ENCODE assay signal across 1 cellular context in the genomic region with DNA sequence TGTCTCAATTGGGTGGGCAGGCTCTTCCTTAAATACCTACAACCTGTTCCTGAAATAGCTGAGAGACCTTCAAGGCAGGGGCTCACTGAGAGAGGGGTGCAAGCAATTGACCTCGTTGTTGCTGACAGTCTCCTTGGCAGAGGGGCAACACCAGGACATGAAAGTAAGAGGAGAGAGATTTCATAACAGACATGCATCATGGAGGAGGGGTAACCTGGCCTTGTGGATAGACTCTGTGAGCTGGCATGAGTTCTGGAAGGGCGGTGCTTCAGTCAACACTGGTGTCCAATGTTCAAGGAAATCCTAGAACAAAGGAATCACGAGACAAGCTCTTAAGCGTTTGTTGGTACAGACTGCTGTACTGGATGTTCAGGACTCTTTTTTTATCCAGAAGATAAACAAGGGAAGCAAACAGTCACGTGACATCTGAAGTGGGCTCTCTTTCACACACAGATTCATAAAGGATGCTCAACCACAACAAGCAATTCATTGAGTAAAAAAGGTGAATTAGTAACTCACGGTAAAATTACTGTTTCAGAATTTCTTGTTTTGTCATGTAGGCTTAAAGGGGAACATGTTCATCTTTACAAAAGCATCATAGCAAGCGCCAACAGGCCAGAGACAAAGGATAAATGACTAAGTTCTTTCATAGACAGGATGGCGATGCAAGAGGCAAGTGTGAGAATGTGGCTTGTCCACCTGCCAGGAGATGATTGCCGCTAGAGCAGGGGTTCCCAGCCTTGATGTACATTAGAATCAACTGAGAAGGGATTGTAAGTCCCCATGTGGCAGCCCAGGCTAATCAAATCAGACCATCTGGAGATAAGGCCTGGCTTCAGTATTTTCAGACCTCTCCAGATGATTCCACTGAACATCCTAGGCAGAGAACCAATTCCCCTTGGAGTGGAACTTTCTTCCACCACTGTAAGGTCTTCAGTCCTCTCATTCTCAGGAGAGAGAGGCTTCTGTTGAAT.
TF ChIP-seq lines count a peak whose summit lies in the region.

No MANE protein-coding gene starts in this region.

TF ChIP-seq in HepG2, 621 proteins besides CTCF, POLR2A, EP300 and RAD21 (continued from another document and continues in another):
- TF ChIP-seq ZNF678 (CRISPR knock-in tag; IDR thresholded peaks at IDR 0.05) = no peak
- peak; percentile 94 for TF ChIP-seq GFI1 (CRISPR knock-in tag; IDR thresholded peaks at IDR 0.05; ENCODE audit: borderline replicate concordance)
- TF ChIP-seq, protein P1, sequence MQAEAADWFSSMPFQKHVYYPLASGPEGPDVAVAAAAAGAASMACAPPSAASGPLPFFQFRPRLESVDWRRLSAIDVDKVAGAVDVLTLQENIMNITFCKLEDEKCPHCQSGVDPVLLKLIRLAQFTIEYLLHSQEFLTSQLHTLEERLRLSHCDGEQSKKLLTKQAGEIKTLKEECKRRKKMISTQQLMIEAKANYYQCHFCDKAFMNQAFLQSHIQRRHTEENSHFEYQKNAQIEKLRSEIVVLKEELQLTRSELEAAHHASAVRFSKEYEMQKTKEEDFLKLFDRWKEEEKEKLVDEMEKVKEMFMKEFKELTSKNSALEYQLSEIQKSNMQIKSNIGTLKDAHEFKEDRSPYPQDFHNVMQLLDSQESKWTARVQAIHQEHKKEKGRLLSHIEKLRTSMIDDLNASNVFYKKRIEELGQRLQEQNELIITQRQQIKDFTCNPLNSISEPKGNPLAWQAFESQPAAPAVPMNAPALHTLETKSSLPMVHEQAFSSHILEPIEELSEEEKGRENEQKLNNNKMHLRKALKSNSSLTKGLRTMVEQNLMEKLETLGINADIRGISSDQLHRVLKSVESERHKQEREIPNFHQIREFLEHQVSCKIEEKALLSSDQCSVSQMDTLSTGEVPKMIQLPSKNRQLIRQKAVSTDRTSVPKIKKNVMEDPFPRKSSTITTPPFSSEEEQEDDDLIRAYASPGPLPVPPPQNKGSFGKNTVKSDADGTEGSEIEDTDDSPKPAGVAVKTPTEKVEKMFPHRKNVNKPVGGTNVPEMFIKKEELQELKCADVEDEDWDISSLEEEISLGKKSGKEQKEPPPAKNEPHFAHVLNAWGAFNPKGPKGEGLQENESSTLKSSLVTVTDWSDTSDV (CRISPR knock-in tag; IDR thresholded peaks at IDR 0.05) = no peak
- TF ChIP-seq HHEX (CRISPR knock-in tag; IDR thresholded peaks at IDR 0.05) = peak; percentile 84
- TF ChIP-seq ZNF17 (CRISPR knock-in tag; IDR thresholded peaks at IDR 0.05) = no peak
- peak; percentile 85; the same call in 1 of the 2 replicates for TF ChIP-seq SIX1 (CRISPR knock-in tag; IDR thresholded peaks at IDR 0.05; ENCODE audit: borderline replicate concordance)
- TF ChIP-seq, protein P2, sequence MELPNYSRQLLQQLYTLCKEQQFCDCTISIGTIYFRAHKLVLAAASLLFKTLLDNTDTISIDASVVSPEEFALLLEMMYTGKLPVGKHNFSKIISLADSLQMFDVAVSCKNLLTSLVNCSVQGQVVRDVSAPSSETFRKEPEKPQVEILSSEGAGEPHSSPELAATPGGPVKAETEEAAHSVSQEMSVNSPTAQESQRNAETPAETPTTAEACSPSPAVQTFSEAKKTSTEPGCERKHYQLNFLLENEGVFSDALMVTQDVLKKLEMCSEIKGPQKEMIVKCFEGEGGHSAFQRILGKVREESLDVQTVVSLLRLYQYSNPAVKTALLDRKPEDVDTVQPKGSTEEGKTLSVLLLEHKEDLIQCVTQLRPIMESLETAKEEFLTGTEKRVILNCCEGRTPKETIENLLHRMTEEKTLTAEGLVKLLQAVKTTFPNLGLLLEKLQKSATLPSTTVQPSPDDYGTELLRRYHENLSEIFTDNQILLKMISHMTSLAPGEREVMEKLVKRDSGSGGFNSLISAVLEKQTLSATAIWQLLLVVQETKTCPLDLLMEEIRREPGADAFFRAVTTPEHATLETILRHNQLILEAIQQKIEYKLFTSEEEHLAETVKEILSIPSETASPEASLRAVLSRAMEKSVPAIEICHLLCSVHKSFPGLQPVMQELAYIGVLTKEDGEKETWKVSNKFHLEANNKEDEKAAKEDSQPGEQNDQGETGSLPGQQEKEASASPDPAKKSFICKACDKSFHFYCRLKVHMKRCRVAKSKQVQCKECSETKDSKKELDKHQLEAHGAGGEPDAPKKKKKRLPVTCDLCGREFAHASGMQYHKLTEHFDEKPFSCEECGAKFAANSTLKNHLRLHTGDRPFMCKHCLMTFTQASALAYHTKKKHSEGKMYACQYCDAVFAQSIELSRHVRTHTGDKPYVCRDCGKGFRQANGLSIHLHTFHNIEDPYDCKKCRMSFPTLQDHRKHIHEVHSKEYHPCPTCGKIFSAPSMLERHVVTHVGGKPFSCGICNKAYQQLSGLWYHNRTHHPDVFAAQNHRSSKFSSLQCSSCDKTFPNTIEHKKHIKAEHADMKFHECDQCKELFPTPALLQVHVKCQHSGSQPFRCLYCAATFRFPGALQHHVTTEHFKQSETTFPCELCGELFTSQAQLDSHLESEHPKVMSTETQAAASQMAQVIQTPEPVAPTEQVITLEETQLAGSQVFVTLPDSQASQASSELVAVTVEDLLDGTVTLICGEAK (IDR thresholded peaks at IDR 0.05) = no peak
- TF ChIP-seq, protein P2 (CRISPR knock-in tag; IDR thresholded peaks at IDR 0.05) = no peak; the same call in 1 of the 2 replicates
- TF ChIP-seq, protein P3, sequence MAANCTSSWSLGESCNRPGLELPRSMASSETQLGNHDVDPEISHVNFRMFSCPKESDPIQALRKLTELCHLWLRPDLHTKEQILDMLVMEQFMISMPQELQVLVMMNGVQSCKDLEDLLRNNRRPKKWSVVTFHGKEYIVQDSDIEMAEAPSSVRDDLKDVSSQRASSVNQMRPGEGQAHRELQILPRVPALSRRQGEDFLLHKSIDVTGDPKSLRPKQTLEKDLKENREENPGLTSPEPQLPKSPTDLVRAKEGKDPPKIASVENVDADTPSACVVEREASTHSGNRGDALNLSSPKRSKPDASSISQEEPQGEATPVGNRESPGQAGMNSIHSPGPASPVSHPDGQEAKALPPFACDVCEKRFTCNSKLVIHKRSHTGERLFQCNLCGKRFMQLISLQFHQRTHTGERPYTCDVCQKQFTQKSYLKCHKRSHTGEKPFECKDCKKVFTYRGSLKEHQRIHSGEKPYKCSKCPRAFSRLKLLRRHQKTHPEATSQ (CRISPR knock-in tag; IDR thresholded peaks at IDR 0.05; ENCODE audit: borderline replicate concordance) = peak; percentile 76; the same call in 1 of the 2 replicates
- TF ChIP-seq, protein P4, sequence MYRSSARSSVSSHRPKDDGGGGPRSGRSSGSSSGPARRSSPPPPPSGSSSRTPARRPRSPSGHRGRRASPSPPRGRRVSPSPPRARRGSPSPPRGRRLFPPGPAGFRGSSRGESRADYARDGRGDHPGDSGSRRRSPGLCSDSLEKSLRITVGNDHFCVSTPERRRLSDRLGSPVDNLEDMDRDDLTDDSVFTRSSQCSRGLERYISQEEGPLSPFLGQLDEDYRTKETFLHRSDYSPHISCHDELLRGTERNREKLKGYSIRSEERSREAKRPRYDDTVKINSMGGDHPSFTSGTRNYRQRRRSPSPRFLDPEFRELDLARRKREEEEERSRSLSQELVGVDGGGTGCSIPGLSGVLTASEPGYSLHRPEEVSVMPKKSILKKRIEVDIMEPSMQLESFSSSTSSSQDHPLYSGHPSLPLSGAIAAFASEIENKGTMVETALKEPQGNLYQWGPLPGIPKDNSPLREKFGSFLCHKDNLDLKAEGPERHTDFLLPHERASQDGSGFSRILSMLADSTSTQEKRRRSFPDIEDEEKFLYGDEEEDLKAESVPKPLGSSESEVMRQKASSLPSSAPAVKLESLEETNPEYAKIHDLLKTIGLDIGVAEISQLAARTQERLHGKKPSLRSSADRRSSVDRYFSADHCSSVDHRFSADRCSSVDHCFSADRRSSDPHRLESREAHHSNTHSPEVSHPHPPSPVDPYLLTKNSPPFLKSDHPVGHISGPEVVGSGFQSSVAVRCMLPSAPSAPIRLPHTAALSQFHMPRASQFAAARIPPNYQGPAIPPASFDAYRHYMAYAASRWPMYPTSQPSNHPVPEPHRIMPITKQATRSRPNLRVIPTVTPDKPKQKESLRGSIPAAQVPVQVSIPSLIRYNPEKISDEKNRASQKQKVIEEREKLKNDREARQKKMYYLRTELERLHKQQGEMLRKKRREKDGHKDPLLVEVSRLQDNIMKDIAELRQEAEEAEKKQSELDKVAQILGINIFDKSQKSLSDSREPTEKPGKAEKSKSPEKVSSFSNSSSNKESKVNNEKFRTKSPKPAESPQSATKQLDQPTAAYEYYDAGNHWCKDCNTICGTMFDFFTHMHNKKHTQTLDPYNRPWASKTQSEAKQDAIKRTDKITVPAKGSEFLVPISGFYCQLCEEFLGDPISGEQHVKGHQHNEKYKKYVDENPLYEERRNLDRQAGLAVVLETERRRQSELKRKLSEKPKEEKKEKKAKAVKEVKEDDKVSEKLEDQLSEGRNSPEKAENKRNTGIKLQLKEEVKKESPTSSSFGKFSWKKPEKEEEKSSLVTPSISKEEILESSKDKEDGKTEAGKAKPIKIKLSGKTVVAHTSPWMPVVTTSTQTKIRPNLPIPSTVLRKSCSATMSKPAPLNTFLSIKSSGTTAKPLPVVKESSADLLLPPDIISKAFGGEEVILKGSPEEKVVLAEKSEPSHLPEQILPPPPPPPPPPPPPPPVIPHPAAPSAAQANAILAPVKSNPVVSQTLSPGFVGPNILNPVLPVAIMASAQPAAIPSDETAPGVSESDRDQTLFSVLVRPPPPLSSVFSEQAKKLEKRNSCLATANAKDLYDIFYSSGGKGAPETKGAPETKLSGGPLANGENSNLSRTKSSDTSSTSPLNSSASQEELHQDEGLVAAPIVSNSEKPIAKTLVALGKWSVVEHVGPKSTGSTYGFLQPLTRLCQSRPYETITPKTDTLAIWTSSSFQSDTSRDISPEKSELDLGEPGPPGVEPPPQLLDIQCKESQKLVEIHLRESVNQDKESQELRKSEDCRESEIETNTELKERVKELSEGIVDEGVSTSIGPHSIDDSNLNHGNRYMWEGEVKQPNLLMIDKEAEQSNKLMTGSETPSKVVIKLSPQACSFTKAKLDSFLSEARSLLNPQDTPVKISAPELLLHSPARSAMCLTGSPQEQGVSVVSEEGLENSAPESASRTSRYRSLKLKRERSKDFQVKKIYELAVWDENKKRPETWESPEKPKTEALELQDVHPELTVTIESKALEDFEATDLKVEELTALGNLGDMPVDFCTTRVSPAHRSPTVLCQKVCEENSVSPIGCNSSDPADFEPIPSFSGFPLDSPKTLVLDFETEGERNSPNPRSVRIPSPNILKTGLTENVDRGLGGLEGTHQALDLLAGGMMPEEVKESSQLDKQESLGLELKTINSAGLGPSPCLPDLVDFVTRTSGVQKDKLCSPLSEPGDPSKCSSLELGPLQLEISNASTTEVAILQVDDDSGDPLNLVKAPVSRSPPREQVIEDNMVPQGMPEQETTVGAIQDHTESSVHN (CRISPR knock-in tag; IDR thresholded peaks at IDR 0.05) = peak; percentile 95; the same call in 1 of the 2 replicates
- TF ChIP-seq ZNF781 (CRISPR knock-in tag; IDR thresholded peaks at IDR 0.05; ENCODE audit: borderline replicate concordance, not compliant biosample characterization) = no peak
- no peak for TF ChIP-seq ZFYVE20 (CRISPR knock-in tag; IDR thresholded peaks at IDR 0.05; ENCODE audit: borderline replicate concordance, low read depth)
- TF ChIP-seq HOXD1 (CRISPR knock-in tag; IDR thresholded peaks at IDR 0.05) = no peak
- TF ChIP-seq, protein P5, sequence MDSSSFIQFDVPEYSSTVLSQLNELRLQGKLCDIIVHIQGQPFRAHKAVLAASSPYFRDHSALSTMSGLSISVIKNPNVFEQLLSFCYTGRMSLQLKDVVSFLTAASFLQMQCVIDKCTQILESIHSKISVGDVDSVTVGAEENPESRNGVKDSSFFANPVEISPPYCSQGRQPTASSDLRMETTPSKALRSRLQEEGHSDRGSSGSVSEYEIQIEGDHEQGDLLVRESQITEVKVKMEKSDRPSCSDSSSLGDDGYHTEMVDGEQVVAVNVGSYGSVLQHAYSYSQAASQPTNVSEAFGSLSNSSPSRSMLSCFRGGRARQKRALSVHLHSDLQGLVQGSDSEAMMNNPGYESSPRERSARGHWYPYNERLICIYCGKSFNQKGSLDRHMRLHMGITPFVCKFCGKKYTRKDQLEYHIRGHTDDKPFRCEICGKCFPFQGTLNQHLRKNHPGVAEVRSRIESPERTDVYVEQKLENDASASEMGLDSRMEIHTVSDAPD (CRISPR knock-in tag; IDR thresholded peaks at IDR 0.05) = peak; percentile 76; the same call in 1 of the 2 replicates
- TF ChIP-seq, protein P6, sequence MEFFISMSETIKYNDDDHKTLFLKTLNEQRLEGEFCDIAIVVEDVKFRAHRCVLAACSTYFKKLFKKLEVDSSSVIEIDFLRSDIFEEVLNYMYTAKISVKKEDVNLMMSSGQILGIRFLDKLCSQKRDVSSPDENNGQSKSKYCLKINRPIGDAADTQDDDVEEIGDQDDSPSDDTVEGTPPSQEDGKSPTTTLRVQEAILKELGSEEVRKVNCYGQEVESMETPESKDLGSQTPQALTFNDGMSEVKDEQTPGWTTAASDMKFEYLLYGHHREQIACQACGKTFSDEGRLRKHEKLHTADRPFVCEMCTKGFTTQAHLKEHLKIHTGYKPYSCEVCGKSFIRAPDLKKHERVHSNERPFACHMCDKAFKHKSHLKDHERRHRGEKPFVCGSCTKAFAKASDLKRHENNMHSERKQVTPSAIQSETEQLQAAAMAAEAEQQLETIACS (CRISPR knock-in tag; IDR thresholded peaks at IDR 0.05) = no peak
- TF ChIP-seq NFE2 (CRISPR knock-in tag; IDR thresholded peaks at IDR 0.05) = no peak
- TF ChIP-seq, protein P7, sequence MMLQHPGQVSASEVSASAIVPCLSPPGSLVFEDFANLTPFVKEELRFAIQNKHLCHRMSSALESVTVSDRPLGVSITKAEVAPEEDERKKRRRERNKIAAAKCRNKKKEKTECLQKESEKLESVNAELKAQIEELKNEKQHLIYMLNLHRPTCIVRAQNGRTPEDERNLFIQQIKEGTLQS (CRISPR knock-in tag; IDR thresholded peaks at IDR 0.05) = no peak
- TF ChIP-seq SP1 (IDR thresholded peaks at IDR 0.05) = no peak
- TF ChIP-seq SP1 (CRISPR knock-in tag; IDR thresholded peaks at IDR 0.05) = no peak; the same call in 1 of the 2 replicates
- no peak for TF ChIP-seq ZNF75D (CRISPR knock-in tag; IDR thresholded peaks at IDR 0.05; ENCODE audit: borderline replicate concordance)
